In genomic region chr1:199766219-199766792, GRCh38 we compare ENCODE assay signal across 16 cellular contexts.
DNase-seq lines count a peak whose midpoint lies in the region; ATAC-seq, FAIRE-seq and TF ChIP-seq lines count a peak whose summit lies in the region.
"Had no signal": no experiment of that assay in that cellular context is flagged by ENCODE, and none has a peak within 500 bp of the region (broad histone marks: within the 10 kb centered on the region; RNA-seq: fewer than 3 reads in every experiment).

No MANE protein-coding gene starts in this region.

- BruUV-seq in HCT116 (replicated peaks; lab: Mats Ljungman, UMichigan) = no TSS peak

- TF ChIP-seq CTCF in HCT116 (IDR thresholded peaks at IDR 0.05 in 2 of 3, conservative IDR thresholded peaks at IDR 0.05 in 1 of 3; ENCODE audit: borderline replicate concordance in 1 of 3, insufficient read depth in 1 of 3, low read depth in 2 of 3, low read length in 2 of 3) = no peak
- TF ChIP-seq CTCF in HEK293 (tag by site-specific recombination; IDR thresholded peaks at IDR 0.05) = no peak

- no peak overlapping the region for H3K4me2 ChIP-seq in HCT116 (ENCODE audit: low read length)

- H3K9me3 ChIP-seq in HCT116 (ENCODE audit: control insufficient read depth in 1 of 2, insufficient read depth in 1 of 2, low read depth in 1 of 2, low read length in 2 of 2) (no peaks in the 10 kb centered on the region), HEK293 (ENCODE audit: control insufficient read depth, insufficient read depth, low read depth, low read length) (no peaks in the 10 kb centered on the region)

- CTCF ChIA-PET in HCT116 (lab: Charles Lee) = no interaction called here
- CTCF ChIA-PET in HEK293 (lab: Yijun Ruan, JAX) = interaction anchor here (0.7 kb wide), 1 partner anchor 420 kb away, joined by 3 read pairs; no protein-coding TSS in a partner anchor

- POLR2A ChIA-PET in HCT116 (lab: Charles Lee) (no interaction called here), HEK293 (lab: Yijun Ruan, JAX) (no interaction called here)

- peak; percentile 45 for FAIRE-seq in TTC549 (lab: Jason Lieb, UNC)
- peak; percentile 51 for FAIRE-seq in islet of Langerhans (lab: Jason Lieb, UNC)
- FAIRE-seq: D721Med, G401.6, GM12892, GM19239 had no signal

- no peak for TF ChIP-seq RAD21 in HCT116 (IDR thresholded peaks at IDR 0.05; ENCODE audit: low read depth)

- H3K27ac ChIP-seq in HCT116 (ENCODE audit: low read depth, low read length) (no peak overlapping the region), HEK293 (ENCODE audit: extremely low read depth, low read depth, low read length) (no peak overlapping the region)
- H3K27ac ChIP-seq: GM23248 had no signal

- H3K4me3 ChIP-seq in HCT116 (replicated peaks in 1 of 2; ENCODE audit: low read depth in 1 of 2, low read length in 2 of 2) (no peak overlapping the region), HEK293 (ENCODE audit: low read depth, low read length) (no peak overlapping the region)
- H3K4me3 ChIP-seq: GM23248 had no signal

- intact Hi-C loops in HCT116 (cut with micrococcal nuclease) = no loop called here

- H2AFZ ChIP-seq in HCT116 (ENCODE audit: low read depth, low read length, poor library complexity, severe bottlenecking) = no peak overlapping the region
- H2AFZ ChIP-seq: GM23248 had no signal

- no peaks in the 10 kb centered on the region for H4K20me1 ChIP-seq in HCT116 (ENCODE audit: insufficient read depth)

- H3K9me2 ChIP-seq in HCT116 (ENCODE audit: insufficient read depth) = no peaks in the 10 kb centered on the region

- no peak for TF ChIP-seq POLR2A in HCT116 (IDR thresholded peaks at IDR 0.05; ENCODE audit: borderline replicate concordance, extremely low read depth, insufficient read depth, insufficient read length)

- H3K36me3 ChIP-seq in HCT116 (ENCODE audit: control insufficient read depth in 1 of 2, insufficient read depth in 2 of 2, low read length in 2 of 2) = no peaks in the 10 kb centered on the region
- H3K36me3 ChIP-seq in HEK293 (ENCODE audit: control insufficient read depth in 2 of 2, insufficient read depth in 1 of 2, low read length in 2 of 2) = no peaks in the 10 kb centered on the region

- DNase-seq in HCT116 (ENCODE audit: low read depth, low spot score) (no peak), COLO829 (ENCODE audit: low spot score) (no peak)
- DNase-seq in stimulated activated CD4-positive, alpha-beta T cell treated with anti-CD3 and anti-CD28 coated beads, Interleukin-4, amount 100 ng/mL, for 1 hour = no peak
- DNase-seq: C1 segment of cervical spinal cord; CD4-positive, alpha-beta memory T cell; DMS 273 treated with DMSO at 0.1 percent for 48 hours; DND-41; GM23248; H9 had no signal

- RAD21 ChIA-PET in HCT116 (lab: Charles Lee; ENCODE audit: low non-redundant PET in 1 of 2, low total read pairs in 2 of 2, uncharacterized antibody in 2 of 2, unreplicated experiment in 2 of 2) = no interaction called here

- ATAC-seq in HCT116 = no peak

- H3K9ac ChIP-seq in HCT116 (ENCODE audit: low read length) = no peak overlapping the region
- H3K9ac ChIP-seq: GM23248 had no signal

- H3K4me1 ChIP-seq in HCT116 (ENCODE audit: control insufficient read depth in 1 of 2, insufficient read depth in 2 of 2, low read length in 2 of 2) (peaks cover 0 to 3% of the 10 kb centered on the region in 2 experiments; a peak in 1 of 4 replicates), HEK293 (ENCODE audit: control insufficient read depth, insufficient read depth, low read length) (no peaks in the 10 kb centered on the region)

- no peaks in the 10 kb centered on the region for H3K27me3 ChIP-seq in HCT116 (ENCODE audit: insufficient read depth, low read length)

- H3K79me2 ChIP-seq in HCT116 (ENCODE audit: insufficient read depth, low read length) = no peaks in the 10 kb centered on the region

TF ChIP-seq in HCT116, 20 proteins besides CTCF, POLR2A, EP300 and RAD21:
- TF ChIP-seq CBX3 (IDR thresholded peaks at IDR 0.05; ENCODE audit: low read depth) (peak; percentile 73; the same call in 1 of the 2 replicates), TCF7L2 (IDR thresholded peaks at IDR 0.05; ENCODE audit: borderline replicate concordance, extremely low read depth, insufficient read depth, insufficient read length) (no peak), CEBPB (IDR thresholded peaks at IDR 0.05; ENCODE audit: low read depth) (peak; percentile 56; the same call in 1 of the 2 replicates)

TF ChIP-seq in HEK293, 187 proteins besides CTCF, POLR2A, EP300 and RAD21:
- TF ChIP-seq RBAK (tag by site-specific recombination; IDR thresholded peaks at IDR 0.05) (no peak), TRIM28 (IDR thresholded peaks at IDR 0.05; ENCODE audit: borderline replicate concordance, low read length) (peak; percentile 85; the same call in 1 of the 2 replicates), ZNF549 (tag by site-specific recombination; IDR thresholded peaks at IDR 0.05) (0 out of 2 replicates have a peak, but pooled peaks have one; percentile 3), SETDB1 (IDR thresholded peaks at IDR 0.05; ENCODE audit: insufficient read length, low read length) (peak; percentile 97)
